18 cellular contexts compared by ENCODE assay signal in the genomic region with DNA sequence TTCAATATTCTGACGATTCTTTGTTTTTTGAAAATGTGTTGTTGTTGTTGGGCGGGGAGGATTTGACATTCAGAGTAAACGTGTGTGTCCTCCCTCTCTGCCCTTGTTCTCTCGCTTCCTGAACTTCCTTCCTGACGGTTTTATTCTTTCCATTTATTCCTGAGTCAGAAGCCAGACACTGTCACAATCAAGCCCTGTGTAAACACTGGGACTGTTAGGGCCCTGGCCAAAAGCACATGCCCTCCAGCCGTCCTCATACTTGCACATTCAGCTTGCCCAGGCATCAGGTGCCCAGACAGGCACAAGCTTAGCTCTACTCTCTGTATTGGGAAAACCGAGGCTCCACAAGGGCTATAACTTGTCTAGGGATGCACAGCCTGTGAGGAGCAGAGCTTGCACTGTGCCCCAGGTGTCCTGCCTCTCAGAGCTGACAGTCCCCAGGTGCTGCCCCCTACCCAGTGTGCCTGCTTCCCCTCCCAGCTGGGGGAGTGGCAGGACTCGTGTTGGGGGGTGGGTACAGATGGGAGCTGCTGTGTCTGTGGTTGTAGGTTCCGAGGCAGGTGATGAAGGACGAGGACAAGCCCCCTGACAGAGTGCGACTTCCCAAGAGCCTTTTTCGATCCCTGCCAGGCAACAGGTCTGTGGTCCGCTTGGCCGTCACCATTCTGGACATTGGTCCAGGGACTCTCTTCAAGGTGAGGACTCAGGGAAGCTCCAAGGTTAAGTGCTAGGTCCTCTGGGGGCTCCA. TPM values are rescaled to one million over a fixed set of nuclear protein-coding genes. Genes with fewer than 3 reads are reported as not detected.
DNase-seq lines count a peak whose midpoint lies in the region; ATAC-seq and TF ChIP-seq lines count a peak whose summit lies in the region.
"Had no signal": no experiment of that assay in that cellular context is flagged by ENCODE, and none has a peak within 500 bp of the region (broad histone marks: within the 10 kb centered on the region; RNA-seq: fewer than 3 reads in every experiment).

No MANE protein-coding gene starts in this region.

- H3K9me3 ChIP-seq in mucosa of descending colon: no peaks in the 10 kb centered on the region

- H3K4me1 ChIP-seq in mucosa of descending colon (ENCODE audit: low read depth): no peaks in the 10 kb centered on the region

- no peak overlapping the region for H3K4me3 ChIP-seq in mucosa of descending colon

- peaks cover 44% of the 10 kb centered on the region for H3K4me1 Mint-ChIP-seq in endothelial cell (ENCODE audit: unreplicated experiment)
- H3K4me1 Mint-ChIP-seq: activated CD8-positive, alpha-beta memory T cell treated with anti-CD3 and anti-CD28 coated beads, Interleukin-2, amount 10 ng/mL, durations not matched to agents 7 days and 5 days had no signal

- H3K27ac Mint-ChIP-seq in endothelial cell (ENCODE audit: unreplicated experiment): peak overlapping the region; percentile 10
- H3K27ac Mint-ChIP-seq: activated CD8-positive, alpha-beta memory T cell treated with anti-CD3 and anti-CD28 coated beads, Interleukin-2, amount 10 ng/mL, durations not matched to agents 7 days and 5 days had no signal

- no peaks in the 10 kb centered on the region for H3K36me3 ChIP-seq in mucosa of descending colon (ENCODE audit: low read depth)

- H3K36me3 Mint-ChIP-seq in endothelial cell (ENCODE audit: low read depth, unreplicated experiment): no peaks in the 10 kb centered on the region
- H3K36me3 Mint-ChIP-seq: activated CD8-positive, alpha-beta memory T cell treated with anti-CD3 and anti-CD28 coated beads, Interleukin-2, amount 10 ng/mL, durations not matched to agents 7 days and 5 days had no signal

- peak overlapping the region; percentile 34 for H3K27ac ChIP-seq in C4-2B

- peak; percentile 51 for DNase-seq in NCI-H460 (ENCODE audit: extremely low read depth, low read depth)
- DNase-seq in endothelial cell (ENCODE audit: low spot score): no peak
- DNase-seq in mucosa of descending colon: no peak
- DNase-seq in GF-D8 (lab: John Stamatoyannopoulos, UW): no peak
- DNase-seq in NCI-H1092 (lab: John Stamatoyannopoulos, UW): no peak
- DNase-seq: activated CD4-positive, CD25-positive, alpha-beta regulatory T cell treated with anti-CD3 and anti-CD28 coated beads, Interleukin-2, amount 50 U/mL, for 72 hours; activated CD8-positive, alpha-beta memory T cell treated with anti-CD3 and anti-CD28 coated beads, Interleukin-2, amount 10 ng/mL, durations not matched to agents 7 days and 5 days; activated gamma-delta T cell; AML-193; aorta; cortex of kidney; erythroblast; IMR-90; retina had no signal

- no peak for TF ChIP-seq CTCF in C4-2B (conservative IDR thresholded peaks at IDR 0.05)
- no peak for TF ChIP-seq CTCF in endothelial cell (IDR thresholded peaks at IDR 0.05; ENCODE audit: unreplicated experiment)
- no peak for TF ChIP-seq CTCF in mucosa of descending colon (IDR thresholded peaks at IDR 0.05)

- H3K9me3 Mint-ChIP-seq in endothelial cell (ENCODE audit: unreplicated experiment): no peaks in the 10 kb centered on the region

- ATAC-seq in mucosa of descending colon (peak; percentile 28), GM21737 (IDR thresholded peaks at IDR 0.05; ENCODE audit: unreplicated experiment) (no peak), GM18858 (IDR thresholded peaks at IDR 0.05; ENCODE audit: unreplicated experiment) (no peak)
- ATAC-seq: activated CD8-positive, alpha-beta memory T cell treated with anti-CD3 and anti-CD28 coated beads, Interleukin-2, amount 10 ng/mL, durations not matched to agents 7 days and 5 days had no signal

- H3K4me3 Mint-ChIP-seq in endothelial cell (ENCODE audit: unreplicated experiment): no peak overlapping the region
- H3K4me3 Mint-ChIP-seq: activated CD8-positive, alpha-beta memory T cell treated with anti-CD3 and anti-CD28 coated beads, Interleukin-2, amount 10 ng/mL, durations not matched to agents 7 days and 5 days had no signal

- peaks cover 11% of the 10 kb centered on the region for H3K27me3 Mint-ChIP-seq in endothelial cell (ENCODE audit: unreplicated experiment)

- intact Hi-C loops in mucosa of descending colon (cut with DNase I, micrococcal nuclease): no loop called here

RNA-seq across cellular contexts. Expression of gene ADGRG3, which starts 9.7 kb away (rescaled TPM):
- total RNA-seq in NCI-H460 (2014; rRNA removed; shearing (Covaris generic)): 8.8 and 9.8 TPM in 2 replicates
- polyA plus RNA-seq in NCI-H460 (2014; cell fraction: nucleus; rRNA removed): 6.4 and 9.8 TPM in 2 replicates
- total RNA-seq in endothelial cell (ENCODE audit: unreplicated experiment) (0.31 TPM), mucosa of descending colon (1 to 10 TPM in 2 of 3 donors, under 1 TPM in 1; 0.84 to 3.4 (median 1.8) TPM)
- total RNA-seq: activated CD8-positive, alpha-beta memory T cell treated with anti-CD3 and anti-CD28 coated beads, Interleukin-2, amount 10 ng/mL, durations not matched to agents 7 days and 5 days; IMR-90; T-helper 2 cell treated with Interferon-gamma antibody and Interleukin-4, amounts not matched to agents 100 ng/mL and 5 ng/mL, for 36 hours had no signal
- polyA plus RNA-seq: IMR-90 had no signal

RNA-seq across cellular contexts. Expression of gene DRC7, which starts 16.8 kb away (rescaled TPM):
- not detected in 2 replicates for total RNA-seq in NCI-H460 (2014; rRNA removed; shearing (Covaris generic))
- not detected in 2 replicates for polyA plus RNA-seq in NCI-H460 (2014; cell fraction: nucleus; rRNA removed)
- total RNA-seq in endothelial cell (ENCODE audit: unreplicated experiment): 1.8 TPM
- total RNA-seq in mucosa of descending colon: not detected
- total RNA-seq: activated CD8-positive, alpha-beta memory T cell treated with anti-CD3 and anti-CD28 coated beads, Interleukin-2, amount 10 ng/mL, durations not matched to agents 7 days and 5 days; aorta; IMR-90; T-helper 2 cell treated with Interferon-gamma antibody and Interleukin-4, amounts not matched to agents 100 ng/mL and 5 ng/mL, for 36 hours had no signal
- polyA plus RNA-seq: IMR-90 had no signal

RNA-seq across cellular contexts. Expression of gene ADGRG1, which starts 49.4 kb away (rescaled TPM):
- total RNA-seq in NCI-H460 (2014; rRNA removed; shearing (Covaris generic)): 15.1 and 20.2 TPM in 2 replicates
- 11.1 and 12.2 TPM in 2 replicates for polyA plus RNA-seq in NCI-H460 (2014; cell fraction: nucleus; rRNA removed)
- 2.7 TPM for total RNA-seq in endothelial cell (ENCODE audit: unreplicated experiment)
- 100 to 1,000 TPM in 1 of 3 donors, 10 to 100 TPM in 2; 37.0 to 104 (median 98.4) TPM for total RNA-seq in mucosa of descending colon

RNA-seq across cellular contexts. Expression of gene KATNB1, which starts 57.8 kb away (rescaled TPM):
- total RNA-seq in NCI-H460 (2014; rRNA removed; shearing (Covaris generic)): 64.7 and 67.2 TPM in 2 replicates
- 127 and 131 TPM in 2 replicates for polyA plus RNA-seq in NCI-H460 (2014; cell fraction: nucleus; rRNA removed)
- total RNA-seq in endothelial cell (ENCODE audit: unreplicated experiment) (29.2 TPM), mucosa of descending colon (10 to 100 TPM; 12.8 to 21.1 (median 17.9) TPM)
